ENCODE assay signal across 8 cellular contexts in genomic region chr19:11887247-11887617, GRCh38. TPM values are rescaled to one million over a fixed set of nuclear protein-coding genes. Genes with fewer than 3 reads are reported as not detected.
A peak's percentile ranks its signal among the peaks of the same experiment; 100 is the strongest.
DNase-seq lines count a peak whose midpoint lies in the region; ATAC-seq and TF ChIP-seq lines count a peak whose summit lies in the region.

No MANE protein-coding gene starts in this region.

- ATAC-seq in aorta (ENCODE audit: low FRiP score): peak; percentile 65

- peak overlapping the region; percentile 54 for H3K9ac ChIP-seq in mesendoderm (ENCODE audit: low read length)

- H3K79me1 ChIP-seq in mesendoderm (ENCODE audit: low read length): no peaks in the 10 kb centered on the region

- no peak overlapping the region for H2AK5ac ChIP-seq in mesendoderm (ENCODE audit: low read length)

- H3K36me3 ChIP-seq in mesendoderm (ENCODE audit: control insufficient read depth, insufficient read depth, low read length): no peaks in the 10 kb centered on the region
- no peaks in the 10 kb centered on the region for H3K36me3 ChIP-seq in aorta (ENCODE audit: control insufficient read depth in 1 of 2, insufficient read depth in 2 of 2, low read length in 1 of 2)

- H3K18ac ChIP-seq in mesendoderm (ENCODE audit: low read length): no peak overlapping the region

- peak overlapping the region; percentile 39 for H2BK5ac ChIP-seq in mesendoderm (ENCODE audit: low read length)

- no peak overlapping the region for H4K8ac ChIP-seq in mesendoderm (ENCODE audit: low read depth, low read length)

- H3K27me3 ChIP-seq in mesendoderm (ENCODE audit: insufficient read depth, low read length, poor library complexity) (no peaks in the 10 kb centered on the region), aorta (ENCODE audit: control insufficient read depth in 1 of 2, insufficient read depth in 2 of 2, low read length in 1 of 2) (no peaks in the 10 kb centered on the region)

- peak overlapping the region; percentile 88 for H3K56ac ChIP-seq in mesendoderm (ENCODE audit: low read length)

- WGBS in mesendoderm (ENCODE audit: extremely low coverage, insufficient coverage, low lambda C conversion rate): no CpG with 5 or more reads among the region's 7 CpGs
- 11 to 13% methylated on average over 7 of the region's 7 CpGs for WGBS in aorta, 2 donors

- peaks cover 4% of the 10 kb centered on the region for H3K4me1 ChIP-seq in mesendoderm (ENCODE audit: control insufficient read depth, low read depth, low read length)
- H3K4me1 ChIP-seq in aorta (ENCODE audit: control insufficient read depth in 1 of 2, insufficient read depth in 2 of 2, low read length in 2 of 2): no peaks in the 10 kb centered on the region

- H3K4ac ChIP-seq in mesendoderm (ENCODE audit: low read depth, low read length): no peak overlapping the region

- no peaks in the 10 kb centered on the region for H3K9me3 ChIP-seq in aorta (ENCODE audit: control insufficient read depth, low read length)

- H4K5ac ChIP-seq in mesendoderm (ENCODE audit: low read length): no peak overlapping the region

- no peak for TF ChIP-seq CTCF in cardiac fibroblast (IDR thresholded peaks at IDR 0.05; ENCODE audit: low read depth, low read length)

- H3K4me3 ChIP-seq in cardiac fibroblast (replicated peaks in 1 of 2; ENCODE audit: low read depth in 2 of 2, low read length in 2 of 2) (peak overlapping the region; percentile 65 to 84), mesendoderm (ENCODE audit: low read length) (no peak overlapping the region), aorta (ENCODE audit: low read length in 2 of 2) (peak overlapping the region in 1 of 2 donors; percentile 45)

- H3K79me2 ChIP-seq in mesendoderm (ENCODE audit: control insufficient read depth, insufficient read depth, low read length): no peaks in the 10 kb centered on the region

- H3K27ac ChIP-seq in mesendoderm (ENCODE audit: low read depth, low read length) (peak overlapping the region; percentile 31), aorta (ENCODE audit: low read depth in 1 of 2, low read length in 2 of 2) (peak overlapping the region in 1 of 2 donors; percentile 28)

- no peak overlapping the region for H3K23ac ChIP-seq in mesendoderm (ENCODE audit: low read length)

- H2BK120ac ChIP-seq in mesendoderm (ENCODE audit: low read depth, low read length): no peak overlapping the region

- peak; percentile 5 for DNase-seq in stimulated activated CD4-positive, alpha-beta T cell treated with anti-CD3 and anti-CD28 coated beads, Interleukin-15, amount 100 ng/mL, for 24 hours
- DNase-seq in stimulated activated CD4-positive, alpha-beta T cell treated with anti-CD3 and anti-CD28 coated beads, Interleukin-1b, Interleukin-23, amount 100 ng/mL, for 48 hours: no peak
- no peak for DNase-seq in cardiac fibroblast (ENCODE audit: low read depth in 2 of 2)
- peak; percentile 56 for DNase-seq in mesendoderm
- no peak for DNase-seq in aorta
- DNase-seq in GF-D8 (lab: John Stamatoyannopoulos, UW): no peak
- no peak for DNase-seq in NCI-H128 (lab: John Stamatoyannopoulos, UW; ENCODE audit: unreplicated experiment)
- DNase-seq in hepatic stellate cell (ENCODE audit: low spot score): no peak

- peak overlapping the region; percentile 16 for H3K4me2 ChIP-seq in mesendoderm (ENCODE audit: low read length)

- intact Hi-C loops in aorta (cut with DNase I): loop anchor here (5.0 to 10.0 kb wide), 3 partner anchors 35 to 168 kb away; partner anchors contain the start of genes ZNF491 (in 1 of the 2) and ZNF878 (in 1 of the 2)

- H2BK15ac ChIP-seq in mesendoderm (replicated peaks; ENCODE audit: low read depth): no peak overlapping the region

RNA-seq across cellular contexts. Expression of gene ZNF69, which starts 0.3 kb away (rescaled TPM):
- polyA plus RNA-seq in mesendoderm (2013, experiment 1 of 2): 6.7 TPM
- polyA plus RNA-seq in mesendoderm (2013, experiment 2 of 2): 6.6 TPM
- 10 to 100 TPM in 1 of 2 donors, 1 to 10 TPM in 1; 8.1 to 10.8 TPM for total RNA-seq in aorta
- 1 to 10 TPM; 1.3 to 6.5 TPM for polyA plus RNA-seq in aorta

RNA-seq across cellular contexts. Expression of gene ZNF700, which starts 37.7 kb away (rescaled TPM):
- 3.5 TPM for polyA plus RNA-seq in mesendoderm (2013, experiment 1 of 2)
- polyA plus RNA-seq in mesendoderm (2013, experiment 2 of 2): 3.5 TPM
- 10 to 100 TPM; 11.6 to 19.2 TPM for total RNA-seq in aorta
- polyA plus RNA-seq in aorta: 10 to 100 TPM in 1 of 2 donors, 1 to 10 TPM in 1; 3.8 to 13.8 TPM

RNA-seq across cellular contexts. Expression of gene ZNF439, which starts 38.7 kb away (rescaled TPM):
- 0.24 TPM for polyA plus RNA-seq in mesendoderm (2013, experiment 1 of 2)
- polyA plus RNA-seq in mesendoderm (2013, experiment 2 of 2): 0.17 TPM
- total RNA-seq in aorta: 10 to 100 TPM in 1 of 2 donors, 1 to 10 TPM in 1; 9.4 to 13.3 TPM
- 10 to 100 TPM in 1 of 2 donors, 1 to 10 TPM in 1; 6.3 to 11.7 TPM for polyA plus RNA-seq in aorta

Comparison
In these comparisons a context has a peak if more than half of its experiments do, and no peak if none do; other contexts are left out.
1. DNase-seq: peak in stimulated activated CD4-positive, alpha-beta T cell treated with anti-CD3 and anti-CD28 coated beads, Interleukin-15, amount 100 ng/mL, for 24 hours (single experiment) and mesendoderm (single experiment); none in stimulated activated CD4-positive, alpha-beta T cell treated with anti-CD3 and anti-CD28 coated beads, Interleukin-1b, Interleukin-23, amount 100 ng/mL, for 48 hours (single experiment), cardiac fibroblast (0 of 2), aorta (0 of 2), GF-D8 (single experiment), NCI-H128 (single experiment) and hepatic stellate cell (single experiment).